Comparison of ENCODE assay signal across 1 cellular context in the genomic region with DNA sequence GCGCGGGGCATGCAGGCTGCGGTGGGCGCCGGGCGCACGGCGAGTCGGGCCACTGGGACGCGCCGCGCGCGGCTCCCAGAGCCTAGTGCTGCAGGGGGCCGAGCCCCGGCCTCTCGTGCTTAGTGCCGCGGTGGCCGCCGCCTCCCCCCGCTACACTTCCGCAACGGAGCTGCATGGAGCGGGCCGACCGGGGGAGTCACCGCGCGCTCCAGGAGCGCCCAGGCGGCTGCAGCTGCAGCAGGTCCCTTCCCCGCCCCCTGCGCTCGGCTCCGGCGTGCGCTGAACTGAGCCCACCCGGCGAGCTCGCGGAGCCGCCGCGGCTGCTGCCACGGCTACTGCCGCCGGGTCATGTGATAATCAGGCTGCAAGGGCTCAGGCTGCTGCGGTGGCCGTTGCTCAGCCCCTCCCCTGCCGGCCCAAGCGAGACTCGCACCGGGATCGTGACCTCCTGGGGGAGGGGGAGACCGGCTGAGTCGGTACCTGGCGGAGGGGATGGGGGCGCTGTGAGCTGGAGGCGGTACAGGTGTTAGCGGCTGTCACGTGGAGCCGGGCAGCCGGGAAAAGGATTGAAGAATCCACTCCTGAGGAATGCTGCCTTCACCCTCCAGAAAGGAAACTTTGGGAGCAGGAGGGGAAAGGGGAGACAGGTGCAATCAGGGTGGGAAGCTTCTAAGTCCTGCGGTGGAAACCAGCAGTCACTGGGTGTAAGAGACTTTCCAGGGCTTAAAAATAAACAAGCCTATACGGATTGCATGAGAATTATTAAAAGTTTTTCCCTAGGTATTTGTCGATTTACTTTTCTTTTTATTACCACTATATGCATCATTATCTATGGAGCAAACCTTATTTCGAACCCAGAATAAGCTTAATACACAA.
TF ChIP-seq lines count a peak whose summit lies in the region.

A gene with protein sequence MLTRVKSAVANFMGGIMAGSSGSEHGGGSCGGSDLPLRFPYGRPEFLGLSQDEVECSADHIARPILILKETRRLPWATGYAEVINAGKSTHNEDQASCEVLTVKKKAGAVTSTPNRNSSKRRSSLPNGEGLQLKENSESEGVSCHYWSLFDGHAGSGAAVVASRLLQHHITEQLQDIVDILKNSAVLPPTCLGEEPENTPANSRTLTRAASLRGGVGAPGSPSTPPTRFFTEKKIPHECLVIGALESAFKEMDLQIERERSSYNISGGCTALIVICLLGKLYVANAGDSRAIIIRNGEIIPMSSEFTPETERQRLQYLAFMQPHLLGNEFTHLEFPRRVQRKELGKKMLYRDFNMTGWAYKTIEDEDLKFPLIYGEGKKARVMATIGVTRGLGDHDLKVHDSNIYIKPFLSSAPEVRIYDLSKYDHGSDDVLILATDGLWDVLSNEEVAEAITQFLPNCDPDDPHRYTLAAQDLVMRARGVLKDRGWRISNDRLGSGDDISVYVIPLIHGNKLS (minus strand): TSS at position 352 of the 876 bp plus-strand sequence. CDS start 414 bp downstream, outside the sequence.

TF ChIP-seq in K562, 482 proteins besides CTCF, POLR2A, EP300 and RAD21 (continued from another document and continues in another):
- TF ChIP-seq, protein P1, sequence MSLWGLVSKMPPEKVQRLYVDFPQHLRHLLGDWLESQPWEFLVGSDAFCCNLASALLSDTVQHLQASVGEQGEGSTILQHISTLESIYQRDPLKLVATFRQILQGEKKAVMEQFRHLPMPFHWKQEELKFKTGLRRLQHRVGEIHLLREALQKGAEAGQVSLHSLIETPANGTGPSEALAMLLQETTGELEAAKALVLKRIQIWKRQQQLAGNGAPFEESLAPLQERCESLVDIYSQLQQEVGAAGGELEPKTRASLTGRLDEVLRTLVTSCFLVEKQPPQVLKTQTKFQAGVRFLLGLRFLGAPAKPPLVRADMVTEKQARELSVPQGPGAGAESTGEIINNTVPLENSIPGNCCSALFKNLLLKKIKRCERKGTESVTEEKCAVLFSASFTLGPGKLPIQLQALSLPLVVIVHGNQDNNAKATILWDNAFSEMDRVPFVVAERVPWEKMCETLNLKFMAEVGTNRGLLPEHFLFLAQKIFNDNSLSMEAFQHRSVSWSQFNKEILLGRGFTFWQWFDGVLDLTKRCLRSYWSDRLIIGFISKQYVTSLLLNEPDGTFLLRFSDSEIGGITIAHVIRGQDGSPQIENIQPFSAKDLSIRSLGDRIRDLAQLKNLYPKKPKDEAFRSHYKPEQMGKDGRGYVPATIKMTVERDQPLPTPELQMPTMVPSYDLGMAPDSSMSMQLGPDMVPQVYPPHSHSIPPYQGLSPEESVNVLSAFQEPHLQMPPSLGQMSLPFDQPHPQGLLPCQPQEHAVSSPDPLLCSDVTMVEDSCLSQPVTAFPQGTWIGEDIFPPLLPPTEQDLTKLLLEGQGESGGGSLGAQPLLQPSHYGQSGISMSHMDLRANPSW (CRISPR knock-in tag; IDR thresholded peaks at IDR 0.05) = no peak
- no peak for TF ChIP-seq ZNF347 (CRISPR knock-in tag; IDR thresholded peaks at IDR 0.05; ENCODE audit: low read depth)
- TF ChIP-seq ZNF589 (CRISPR knock-in tag; IDR thresholded peaks at IDR 0.05; ENCODE audit: low read depth) = no peak
- TF ChIP-seq XRCC3 (IDR thresholded peaks at IDR 0.05) = no peak
- no peak for TF ChIP-seq PHF20 (IDR thresholded peaks at IDR 0.05; ENCODE audit: partially characterized antibody)
- no peak for TF ChIP-seq ZNF232 (CRISPR knock-in tag; IDR thresholded peaks at IDR 0.05)
- peak; percentile 44; the same call in 1 of the 2 replicates for TF ChIP-seq FOXM1 (IDR thresholded peaks at IDR 0.05; ENCODE audit: low read depth)
- TF ChIP-seq FOXM1 (CRISPR knock-in tag; IDR thresholded peaks at IDR 0.05; ENCODE audit: low read depth) = no peak
- peak; percentile 75 for TF ChIP-seq RBFOX2 (IDR thresholded peaks at IDR 0.05; ENCODE audit: low read depth, low read length)
- TF ChIP-seq, protein P2, sequence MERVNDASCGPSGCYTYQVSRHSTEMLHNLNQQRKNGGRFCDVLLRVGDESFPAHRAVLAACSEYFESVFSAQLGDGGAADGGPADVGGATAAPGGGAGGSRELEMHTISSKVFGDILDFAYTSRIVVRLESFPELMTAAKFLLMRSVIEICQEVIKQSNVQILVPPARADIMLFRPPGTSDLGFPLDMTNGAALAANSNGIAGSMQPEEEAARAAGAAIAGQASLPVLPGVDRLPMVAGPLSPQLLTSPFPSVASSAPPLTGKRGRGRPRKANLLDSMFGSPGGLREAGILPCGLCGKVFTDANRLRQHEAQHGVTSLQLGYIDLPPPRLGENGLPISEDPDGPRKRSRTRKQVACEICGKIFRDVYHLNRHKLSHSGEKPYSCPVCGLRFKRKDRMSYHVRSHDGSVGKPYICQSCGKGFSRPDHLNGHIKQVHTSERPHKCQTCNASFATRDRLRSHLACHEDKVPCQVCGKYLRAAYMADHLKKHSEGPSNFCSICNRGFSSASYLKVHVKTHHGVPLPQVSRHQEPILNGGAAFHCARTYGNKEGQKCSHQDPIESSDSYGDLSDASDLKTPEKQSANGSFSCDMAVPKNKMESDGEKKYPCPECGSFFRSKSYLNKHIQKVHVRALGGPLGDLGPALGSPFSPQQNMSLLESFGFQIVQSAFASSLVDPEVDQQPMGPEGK (CRISPR knock-in tag; IDR thresholded peaks at IDR 0.05; ENCODE audit: borderline replicate concordance) = no peak
- no peak for TF ChIP-seq MEF2A (IDR thresholded peaks at IDR 0.05; ENCODE audit: control insufficient read depth, low read depth, low read length)
- TF ChIP-seq, protein P3, sequence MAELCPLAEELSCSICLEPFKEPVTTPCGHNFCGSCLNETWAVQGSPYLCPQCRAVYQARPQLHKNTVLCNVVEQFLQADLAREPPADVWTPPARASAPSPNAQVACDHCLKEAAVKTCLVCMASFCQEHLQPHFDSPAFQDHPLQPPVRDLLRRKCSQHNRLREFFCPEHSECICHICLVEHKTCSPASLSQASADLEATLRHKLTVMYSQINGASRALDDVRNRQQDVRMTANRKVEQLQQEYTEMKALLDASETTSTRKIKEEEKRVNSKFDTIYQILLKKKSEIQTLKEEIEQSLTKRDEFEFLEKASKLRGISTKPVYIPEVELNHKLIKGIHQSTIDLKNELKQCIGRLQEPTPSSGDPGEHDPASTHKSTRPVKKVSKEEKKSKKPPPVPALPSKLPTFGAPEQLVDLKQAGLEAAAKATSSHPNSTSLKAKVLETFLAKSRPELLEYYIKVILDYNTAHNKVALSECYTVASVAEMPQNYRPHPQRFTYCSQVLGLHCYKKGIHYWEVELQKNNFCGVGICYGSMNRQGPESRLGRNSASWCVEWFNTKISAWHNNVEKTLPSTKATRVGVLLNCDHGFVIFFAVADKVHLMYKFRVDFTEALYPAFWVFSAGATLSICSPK (IDR thresholded peaks at IDR 0.05; ENCODE audit: borderline replicate concordance) = no peak
- TF ChIP-seq, protein P4, sequence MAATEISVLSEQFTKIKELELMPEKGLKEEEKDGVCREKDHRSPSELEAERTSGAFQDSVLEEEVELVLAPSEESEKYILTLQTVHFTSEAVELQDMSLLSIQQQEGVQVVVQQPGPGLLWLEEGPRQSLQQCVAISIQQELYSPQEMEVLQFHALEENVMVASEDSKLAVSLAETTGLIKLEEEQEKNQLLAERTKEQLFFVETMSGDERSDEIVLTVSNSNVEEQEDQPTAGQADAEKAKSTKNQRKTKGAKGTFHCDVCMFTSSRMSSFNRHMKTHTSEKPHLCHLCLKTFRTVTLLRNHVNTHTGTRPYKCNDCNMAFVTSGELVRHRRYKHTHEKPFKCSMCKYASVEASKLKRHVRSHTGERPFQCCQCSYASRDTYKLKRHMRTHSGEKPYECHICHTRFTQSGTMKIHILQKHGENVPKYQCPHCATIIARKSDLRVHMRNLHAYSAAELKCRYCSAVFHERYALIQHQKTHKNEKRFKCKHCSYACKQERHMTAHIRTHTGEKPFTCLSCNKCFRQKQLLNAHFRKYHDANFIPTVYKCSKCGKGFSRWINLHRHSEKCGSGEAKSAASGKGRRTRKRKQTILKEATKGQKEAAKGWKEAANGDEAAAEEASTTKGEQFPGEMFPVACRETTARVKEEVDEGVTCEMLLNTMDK (IDR thresholded peaks at IDR 0.05; ENCODE audit: borderline replicate concordance, insufficient read depth, low read depth, low read length, poor library complexity, severe bottlenecking) = peak; percentile 18
- no peak for TF ChIP-seq TEAD1 (CRISPR knock-in tag; IDR thresholded peaks at IDR 0.05)
- no peak for TF ChIP-seq ZNF561 (CRISPR knock-in tag; conservative IDR thresholded peaks at IDR 0.05)
- no peak for TF ChIP-seq KLF10 (CRISPR knock-in tag; IDR thresholded peaks at IDR 0.05)
- no peak for TF ChIP-seq ETS2 (tag; IDR thresholded peaks at IDR 0.05; ENCODE audit: borderline replicate concordance, poor library complexity, severe bottlenecking)
- peak; percentile 63; the same call in 1 of the 2 replicates for TF ChIP-seq NBN (IDR thresholded peaks at IDR 0.05; ENCODE audit: low read depth)
- TF ChIP-seq ARID1B (IDR thresholded peaks at IDR 0.05) = peak; percentile 38; the same call in 1 of the 2 replicates
- TF ChIP-seq RBBP5 (IDR thresholded peaks at IDR 0.05; ENCODE audit: borderline replicate concordance, insufficient read depth, low read length, poor library complexity, severe bottlenecking) = peak; percentile 72
- no peak for TF ChIP-seq ZNF146 (CRISPR knock-in tag; IDR thresholded peaks at IDR 0.05; ENCODE audit: unreplicated experiment)
- TF ChIP-seq HNRNPUL1 (IDR thresholded peaks at IDR 0.05; ENCODE audit: low read length) = no peak
- TF ChIP-seq TARDBP (IDR thresholded peaks at IDR 0.05) = no peak
- TF ChIP-seq, protein P5, sequence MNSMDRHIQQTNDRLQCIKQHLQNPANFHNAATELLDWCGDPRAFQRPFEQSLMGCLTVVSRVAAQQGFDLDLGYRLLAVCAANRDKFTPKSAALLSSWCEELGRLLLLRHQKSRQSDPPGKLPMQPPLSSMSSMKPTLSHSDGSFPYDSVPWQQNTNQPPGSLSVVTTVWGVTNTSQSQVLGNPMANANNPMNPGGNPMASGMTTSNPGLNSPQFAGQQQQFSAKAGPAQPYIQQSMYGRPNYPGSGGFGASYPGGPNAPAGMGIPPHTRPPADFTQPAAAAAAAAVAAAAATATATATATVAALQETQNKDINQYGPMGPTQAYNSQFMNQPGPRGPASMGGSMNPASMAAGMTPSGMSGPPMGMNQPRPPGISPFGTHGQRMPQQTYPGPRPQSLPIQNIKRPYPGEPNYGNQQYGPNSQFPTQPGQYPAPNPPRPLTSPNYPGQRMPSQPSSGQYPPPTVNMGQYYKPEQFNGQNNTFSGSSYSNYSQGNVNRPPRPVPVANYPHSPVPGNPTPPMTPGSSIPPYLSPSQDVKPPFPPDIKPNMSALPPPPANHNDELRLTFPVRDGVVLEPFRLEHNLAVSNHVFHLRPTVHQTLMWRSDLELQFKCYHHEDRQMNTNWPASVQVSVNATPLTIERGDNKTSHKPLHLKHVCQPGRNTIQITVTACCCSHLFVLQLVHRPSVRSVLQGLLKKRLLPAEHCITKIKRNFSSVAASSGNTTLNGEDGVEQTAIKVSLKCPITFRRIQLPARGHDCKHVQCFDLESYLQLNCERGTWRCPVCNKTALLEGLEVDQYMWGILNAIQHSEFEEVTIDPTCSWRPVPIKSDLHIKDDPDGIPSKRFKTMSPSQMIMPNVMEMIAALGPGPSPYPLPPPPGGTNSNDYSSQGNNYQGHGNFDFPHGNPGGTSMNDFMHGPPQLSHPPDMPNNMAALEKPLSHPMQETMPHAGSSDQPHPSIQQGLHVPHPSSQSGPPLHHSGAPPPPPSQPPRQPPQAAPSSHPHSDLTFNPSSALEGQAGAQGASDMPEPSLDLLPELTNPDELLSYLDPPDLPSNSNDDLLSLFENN (IDR thresholded peaks at IDR 0.05; ENCODE audit: low read depth in 2 of 2, low read length in 2 of 2) = no peak
- peak; percentile 93 for TF ChIP-seq HMGN3 (IDR thresholded peaks at IDR 0.05; ENCODE audit: borderline replicate concordance, extremely low read depth, insufficient read length, low read depth, low read length)
- no peak for TF ChIP-seq TEAD2 (tag; IDR thresholded peaks at IDR 0.05)
- TF ChIP-seq ZNF124 (CRISPR knock-in tag; IDR thresholded peaks at IDR 0.05) = no peak
- no peak for TF ChIP-seq ZC3H8 (IDR thresholded peaks at IDR 0.05)
- peak; percentile 39; the same call in 1 of the 2 replicates for TF ChIP-seq ATF7 (IDR thresholded peaks at IDR 0.05)
- TF ChIP-seq PTTG1 (tag; IDR thresholded peaks at IDR 0.05; ENCODE audit: low read depth) = no peak
- TF ChIP-seq, protein P6, sequence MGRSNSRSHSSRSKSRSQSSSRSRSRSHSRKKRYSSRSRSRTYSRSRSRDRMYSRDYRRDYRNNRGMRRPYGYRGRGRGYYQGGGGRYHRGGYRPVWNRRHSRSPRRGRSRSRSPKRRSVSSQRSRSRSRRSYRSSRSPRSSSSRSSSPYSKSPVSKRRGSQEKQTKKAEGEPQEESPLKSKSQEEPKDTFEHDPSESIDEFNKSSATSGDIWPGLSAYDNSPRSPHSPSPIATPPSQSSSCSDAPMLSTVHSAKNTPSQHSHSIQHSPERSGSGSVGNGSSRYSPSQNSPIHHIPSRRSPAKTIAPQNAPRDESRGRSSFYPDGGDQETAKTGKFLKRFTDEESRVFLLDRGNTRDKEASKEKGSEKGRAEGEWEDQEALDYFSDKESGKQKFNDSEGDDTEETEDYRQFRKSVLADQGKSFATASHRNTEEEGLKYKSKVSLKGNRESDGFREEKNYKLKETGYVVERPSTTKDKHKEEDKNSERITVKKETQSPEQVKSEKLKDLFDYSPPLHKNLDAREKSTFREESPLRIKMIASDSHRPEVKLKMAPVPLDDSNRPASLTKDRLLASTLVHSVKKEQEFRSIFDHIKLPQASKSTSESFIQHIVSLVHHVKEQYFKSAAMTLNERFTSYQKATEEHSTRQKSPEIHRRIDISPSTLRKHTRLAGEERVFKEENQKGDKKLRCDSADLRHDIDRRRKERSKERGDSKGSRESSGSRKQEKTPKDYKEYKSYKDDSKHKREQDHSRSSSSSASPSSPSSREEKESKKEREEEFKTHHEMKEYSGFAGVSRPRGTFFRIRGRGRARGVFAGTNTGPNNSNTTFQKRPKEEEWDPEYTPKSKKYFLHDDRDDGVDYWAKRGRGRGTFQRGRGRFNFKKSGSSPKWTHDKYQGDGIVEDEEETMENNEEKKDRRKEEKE (IDR thresholded peaks at IDR 0.05; ENCODE audit: borderline replicate concordance in 1 of 2, control insufficient read depth in 1 of 2, low read depth in 2 of 2, low read length in 1 of 2) = no peak
- TF ChIP-seq FIP1L1 (IDR thresholded peaks at IDR 0.05; ENCODE audit: low read depth, low read length, poor library complexity, severe bottlenecking) = peak; percentile 37
- no peak for TF ChIP-seq FOXJ2 (tag; IDR thresholded peaks at IDR 0.05)
- TF ChIP-seq NRF1 (conservative IDR thresholded peaks at IDR 0.05 in 1 of 2, IDR thresholded peaks at IDR 0.05 in 1 of 2) = peak; percentile 54 to 58; a peak in 2 of 4 replicates
- peak; percentile 81 for TF ChIP-seq POLR2G (IDR thresholded peaks at IDR 0.05; ENCODE audit: low read depth, low read length)
- TF ChIP-seq CBX3 (IDR thresholded peaks at IDR 0.05; ENCODE audit: borderline replicate concordance in 1 of 2, low read length in 2 of 2) = no peak; a peak in 1 of 3 replicates
- no peak for TF ChIP-seq ZNF583 (CRISPR knock-in tag; IDR thresholded peaks at IDR 0.05)
- peak in 1 of 2 experiments; percentile 65; a peak in 1 of 4 replicates for TF ChIP-seq HDAC1 (IDR thresholded peaks at IDR 0.05)
- TF ChIP-seq GATAD2B (IDR thresholded peaks at IDR 0.05; ENCODE audit: borderline replicate concordance) = no peak
